32 cellular contexts compared by ENCODE assay signal in the genomic region with DNA sequence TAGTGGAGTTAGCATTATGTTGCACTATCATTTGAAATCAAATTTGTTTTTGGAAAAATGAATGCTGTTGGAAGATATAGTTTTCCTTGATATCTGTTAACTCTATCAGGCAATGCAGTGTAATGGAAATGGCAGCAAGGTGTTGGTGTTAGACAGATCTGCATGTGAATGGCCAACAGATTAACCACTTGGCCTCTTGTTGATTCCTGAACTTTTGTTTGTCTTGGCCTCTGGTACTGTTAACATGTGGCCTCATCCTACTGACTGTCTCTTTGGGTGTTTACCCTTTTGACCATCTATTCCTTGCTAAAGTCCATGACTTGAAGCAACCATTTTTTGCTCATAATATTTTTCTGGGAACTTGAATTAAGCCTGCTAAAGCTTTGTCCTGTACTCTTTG.
"Had no signal": no experiment of that assay in that cellular context is flagged by ENCODE, and none has a peak within 500 bp of the region (broad histone marks: within the 10 kb centered on the region; RNA-seq: fewer than 3 reads in every experiment).

No MANE protein-coding gene starts in this region.

- H3K27me3 ChIP-seq: heart left ventricle, pancreas, sigmoid colon, uterus had no signal

- H3K9me3 ChIP-seq: heart left ventricle, pancreas, prostate gland, sigmoid colon, uterus had no signal

- ATAC-seq: activated naive CD8-positive, alpha-beta T cell treated with anti-CD3 and anti-CD28 coated beads, Interleukin-2, amount 50 U/mL, for 24 hours; activated T-helper 17 cell treated with anti-CD3 and anti-CD28 coated beads, Interleukin-2, amount 50 U/mL, for 72 hours; effector memory CD8-positive, alpha-beta T cell; esophagus mucosa; heart left ventricle; mucosa of descending colon; pancreas; stimulated activated memory B cell treated with anti-CD40 and anti-IgM and Interleukin-4, amounts not matched to agents 10 μg/mL and 1 μg/mL and 100 μg/mL, for 72 hours; stimulated activated naive CD8-positive, alpha-beta T cell treated with anti-CD3 and anti-CD28 coated beads, Interleukin-15, amount 100 ng/mL, for 72 hours; T-helper 17 cell had no signal

- H3K36me3 ChIP-seq: heart left ventricle, left ventricle myocardium inferior, pancreas, prostate gland, sigmoid colon, uterus had no signal

- H3K4me3 ChIP-seq: heart left ventricle, left ventricle myocardium inferior, lung, mucosa of descending colon, pancreas, prostate gland, sigmoid colon, uterus had no signal

- H3K4me1 ChIP-seq: heart left ventricle, left ventricle myocardium inferior, pancreas, prostate gland, sigmoid colon, uterus had no signal

- DNase-seq: activated CD4-positive, alpha-beta memory T cell treated with anti-CD3 and anti-CD28 coated beads, Interleukin-2, amount 10 ng/mL, durations not matched to agents 7 days and 5 days; activated CD4-positive, alpha-beta T cell treated with anti-CD3 and anti-CD28 coated beads for 1 hour; activated CD4-positive, alpha-beta T cell treated with anti-CD3 and anti-CD28 coated beads, Interleukin-2, amount 10 ng/mL, durations not matched to agents 7 days and 5 days; activated CD8-positive, alpha-beta memory T cell treated with anti-CD3 and anti-CD28 coated beads, Interleukin-2, amount 50 U/mL, for 48 hours; activated gamma-delta T cell treated with Interleukin-2 at 50 U/mL for 16 hours; activated naive CD8-positive, alpha-beta T cell treated with anti-CD3 and anti-CD28 coated beads, Interleukin-2, amount 50 U/mL, for 24 hours; activated T-cell treated with anti-CD3 and anti-CD28 coated beads, Interleukin-2, amount 50 U/mL, for 24 hours; amygdala; caudate nucleus; cortex of kidney; effector memory CD8-positive, alpha-beta T cell; foreskin fibroblast; heart left ventricle; islet precursor cell; left ventricle myocardium inferior; mucosa of descending colon; nucleus accumbens; pancreas; retina; sigmoid colon; small intestine; stimulated activated CD4-positive, alpha-beta T cell treated with anti-CD3 and anti-CD28 coated beads, Interleukin-4, amount 100 ng/mL, for 24 hours; stimulated activated CD8-positive, alpha-beta memory T cell treated with anti-CD3 and anti-CD28 coated beads, Interleukin-4, amount 100 ng/mL, for 48 hours; stimulated activated naive CD8-positive, alpha-beta T cell treated with anti-CD3 and anti-CD28 coated beads, Interleukin-15, amount 100 ng/mL, for 72 hours; substantia nigra; T-helper 17 cell; uterus had no signal

- H3K27ac ChIP-seq: heart left ventricle, left ventricle myocardium inferior, pancreas, prostate gland, sigmoid colon, uterus had no signal
